ENCODE assay signal across 8 cellular contexts in the genomic region with DNA sequence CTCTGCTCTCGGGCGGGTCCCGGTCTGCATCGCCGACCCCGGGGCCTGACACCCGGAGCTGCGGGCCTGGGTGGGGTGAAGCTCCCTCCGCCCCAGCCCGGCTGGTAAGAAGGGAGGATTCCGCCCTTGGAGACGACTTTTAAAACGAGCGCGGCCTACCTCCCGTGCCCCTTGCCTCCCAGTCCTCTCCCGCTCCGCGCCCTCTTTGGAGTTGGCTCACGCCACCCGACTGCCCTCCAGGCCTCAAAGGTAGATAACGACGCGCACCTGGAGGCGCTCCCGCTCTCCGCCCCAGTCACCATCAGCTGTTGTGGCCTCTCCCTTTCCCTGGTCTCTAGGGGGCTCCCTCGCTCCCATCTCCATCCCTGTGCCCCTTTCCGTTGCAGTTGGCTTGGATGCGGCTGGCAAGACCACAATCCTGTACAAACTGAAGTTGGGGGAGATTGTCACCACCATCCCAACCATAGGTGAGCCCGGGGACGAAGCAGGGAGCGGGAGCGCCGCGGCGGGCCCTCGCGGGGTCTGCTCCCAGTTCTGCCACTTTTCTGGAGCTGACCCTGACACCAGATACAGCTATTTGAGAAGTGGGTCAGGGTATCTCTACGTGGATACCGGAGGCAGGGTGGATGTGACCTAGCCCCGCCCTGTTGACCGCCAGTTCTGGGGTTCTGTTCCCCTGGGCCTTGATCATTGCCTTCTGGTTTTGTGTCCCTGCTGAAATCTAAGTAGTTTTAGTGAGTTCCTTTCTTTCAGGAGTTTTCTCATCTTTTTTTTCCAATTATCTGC. TPM values are rescaled to one million over a fixed set of nuclear protein-coding genes. Genes with fewer than 3 reads are reported as not detected.
DNase-seq lines count a peak whose midpoint lies in the region; ATAC-seq and TF ChIP-seq lines count a peak whose summit lies in the region.

No MANE protein-coding gene starts in this region.

- H3K36me3 ChIP-seq in KOPT-K1 (ENCODE audit: insufficient read depth, low read length) = peaks cover 25% of the 10 kb centered on the region
- H3K36me3 ChIP-seq in skeletal muscle tissue (ENCODE audit: control insufficient read depth in 3 of 3, insufficient read depth in 3 of 3, low read length in 3 of 3) = peaks cover 18 to 22% (median 20%) of the 10 kb centered on the region in 3 donors

- peak overlapping the region; percentile 65 for H3K27ac ChIP-seq in KOPT-K1 (ENCODE audit: low read depth, low read length, poor library complexity, severe bottlenecking)
- H3K27ac ChIP-seq in skeletal muscle tissue (ENCODE audit: low read depth, low read length) = peak overlapping the region; percentile 90

- DNase-seq in ELR (ENCODE audit: low read depth) (peak; percentile 69), inferior parietal cortex (ENCODE audit: extremely low spot score) (peak; percentile 64), AML-193 (lab: John Stamatoyannopoulos, UW) (no peak)
- DNase-seq in central memory CD8-positive, alpha-beta T cell (ENCODE audit: low spot score in 2 of 2) = no peak

- H3K36me3 Mint-ChIP-seq in central memory CD8-positive, alpha-beta T cell (ENCODE audit: insufficient read depth) = peaks cover 22% of the 10 kb centered on the region

- no peaks in the 10 kb centered on the region for H3K27me3 ChIP-seq in skeletal muscle tissue (ENCODE audit: control insufficient read depth in 3 of 3, insufficient read depth in 3 of 3, low read length in 3 of 3)

- H3K4me1 Mint-ChIP-seq in central memory CD8-positive, alpha-beta T cell = peaks cover 34% of the 10 kb centered on the region

- H3K27me3 Mint-ChIP-seq in central memory CD8-positive, alpha-beta T cell = no peaks in the 10 kb centered on the region

- H3K9me3 ChIP-seq in KOPT-K1 (ENCODE audit: insufficient read depth, low read length, poor library complexity, severe bottlenecking) (no peaks in the 10 kb centered on the region), skeletal muscle tissue (ENCODE audit: control insufficient read depth in 3 of 3, low read length in 3 of 3) (no peaks in the 10 kb centered on the region)

- peak overlapping the region; percentile 94 for H3K4me3 Mint-ChIP-seq in central memory CD8-positive, alpha-beta T cell

- H3K9me3 Mint-ChIP-seq in central memory CD8-positive, alpha-beta T cell = no peaks in the 10 kb centered on the region

- peak overlapping the region; percentile 79 to 97 (median 90) for H3K9ac ChIP-seq in skeletal muscle tissue (ENCODE audit: low read depth in 1 of 3, low read length in 3 of 3)

- H3K4me1 ChIP-seq in skeletal muscle tissue (ENCODE audit: control insufficient read depth in 3 of 3, insufficient read depth in 3 of 3, low read length in 3 of 3) = peaks cover 32 to 39% (median 33%) of the 10 kb centered on the region in 3 donors

- ATAC-seq in GM21786 (IDR thresholded peaks at IDR 0.05; ENCODE audit: unreplicated experiment) = peak; percentile 25
- peak; percentile 71 for ATAC-seq in SK-N-SH treated with all-trans-retinoic acid at 6 μM for 48 hours
- peak; percentile 33 for ATAC-seq in central memory CD8-positive, alpha-beta T cell (replicated peaks; ENCODE audit: extremely low read depth, poor library complexity, severe bottlenecking)

- peak overlapping the region; percentile 96 for H3K27ac Mint-ChIP-seq in central memory CD8-positive, alpha-beta T cell (ENCODE audit: low read depth)

- peak overlapping the region; percentile 86 to 96 (median 94) for H3K4me3 ChIP-seq in skeletal muscle tissue (ENCODE audit: low read length in 3 of 3)

TF ChIP-seq in SK-N-SH treated with all-trans-retinoic acid at 6 μM for 48 hours, 23 proteins besides CTCF, POLR2A, EP300 and RAD21:
- TF ChIP-seq TOX (CRISPR knock-in tag; IDR thresholded peaks at IDR 0.05; ENCODE audit: borderline replicate concordance) (no peak), ZFP3 (CRISPR knock-in tag; IDR thresholded peaks at IDR 0.05) (peak; percentile 9; the same call in 1 of the 2 replicates), ZNF565 (CRISPR knock-in tag; conservative IDR thresholded peaks at IDR 0.05; ENCODE audit: low read depth) (0 out of 2 replicates have a peak, but pooled peaks have one; percentile 34)
TF ChIP-seq in SK-N-SH treated with all-trans-retinoic acid at 6 μM for 48 hours: peak in this region for 2.

RNA-seq across cellular contexts. Expression of a gene that starts 0.7 kb away (rescaled TPM):
- 59.5 TPM for total RNA-seq in skeletal muscle tissue

RNA-seq across cellular contexts. Expression of a gene that starts 3.5 kb away (rescaled TPM):
- 14.6 TPM for total RNA-seq in skeletal muscle tissue

RNA-seq across cellular contexts. Expression of a gene that starts 4.6 kb away (rescaled TPM):
- not detected for total RNA-seq in skeletal muscle tissue

RNA-seq across cellular contexts. Expression of a gene that starts 29.1 kb away (rescaled TPM):
- not detected for total RNA-seq in skeletal muscle tissue

Comparison
In these comparisons a context has a peak if more than half of its experiments do, and no peak if none do; other contexts are left out.
1. DNase-seq: peak in ELR (single experiment) and inferior parietal cortex (single experiment); none in central memory CD8-positive, alpha-beta T cell (0 of 2) and AML-193 (0 of 2).
2. Peak in every context shown above with its lines, with median percentiles within 50 percentile points of each other: ATAC-seq.